Comparison of ENCODE assay signal across 8 cellular contexts in the genomic region with DNA sequence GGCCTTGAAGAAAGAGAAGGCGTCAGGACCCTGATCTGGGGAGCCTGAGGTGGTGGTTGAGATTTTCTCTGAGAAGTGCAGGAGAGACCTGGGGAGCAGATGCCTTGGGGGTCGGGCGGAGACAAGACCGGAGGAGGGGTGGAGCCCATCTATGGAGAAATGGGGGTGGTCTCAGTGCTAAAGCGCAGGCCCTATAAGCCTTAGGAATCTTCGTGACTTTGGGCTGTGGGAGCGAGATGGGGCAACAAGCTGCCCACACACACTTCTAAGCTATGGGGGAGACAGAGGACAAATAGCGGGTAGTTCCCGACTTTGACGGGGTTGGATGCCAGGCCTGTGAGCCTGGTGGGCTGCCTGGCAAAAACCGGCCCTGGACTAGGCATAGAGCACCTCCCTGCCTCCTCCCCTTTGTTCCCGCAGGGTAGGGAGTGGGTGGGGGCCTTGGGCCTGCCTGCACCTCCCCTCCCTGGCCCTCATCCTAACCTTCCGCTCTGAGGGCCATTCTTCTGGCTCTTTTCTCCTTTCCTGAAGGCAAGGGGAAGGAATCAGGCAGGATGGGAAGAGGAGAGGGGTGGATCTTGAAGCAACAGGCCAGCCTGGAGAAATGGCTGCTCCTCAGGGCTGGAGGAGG. TPM values are rescaled to one million over a fixed set of nuclear protein-coding genes. Genes with fewer than 3 reads are reported as not detected.
DNase-seq lines count a peak whose midpoint lies in the region; ATAC-seq, FAIRE-seq and TF ChIP-seq lines count a peak whose summit lies in the region.

No MANE protein-coding gene starts in this region.

- H4K8ac ChIP-seq in H1 (ENCODE audit: extremely low read depth, insufficient read depth, low read length) = peak overlapping the region; percentile 57

- no peaks in the 10 kb centered on the region for H4K20me1 ChIP-seq in H1 (replicated peaks in 1 of 2; ENCODE audit: control insufficient read depth in 1 of 2, insufficient read depth in 2 of 2, low read length in 2 of 2)

- TF ChIP-seq POLR2A in H1 (IDR thresholded peaks at IDR 0.05; ENCODE audit: control extremely low read depth in 1 of 2, low read depth in 2 of 2, low read length in 2 of 2) (no peak), uterus (IDR thresholded peaks at IDR 0.05) (no peak)

- no peak overlapping the region for H3K56ac ChIP-seq in H1 (replicated peaks; ENCODE audit: insufficient read length, low read depth, low read length)

- DNase-seq in RWPE1 (ENCODE audit: low spot score) (peak; percentile 17), H1 (ENCODE audit: low read depth in 1 of 2, low spot score in 2 of 2) (peak in 1 of 2 experiments; percentile 63), uterus (peak in 1 of 2 donors; percentile 51), SHP77 (lab: John Stamatoyannopoulos, UW) (no peak)

- H3K23me2 ChIP-seq in H1 (ENCODE audit: low read depth, low read length) = peaks cover 8% of the 10 kb centered on the region

- H2BK12ac ChIP-seq in H1 (ENCODE audit: low read depth, low read length) = 0 out of 2 replicates have a peak overlapping the region, but pooled peaks have one; percentile 35

- peak overlapping the region; percentile 54; the same call in 1 of the 2 replicates for H2AK5ac ChIP-seq in H1 (ENCODE audit: low read depth, low read length)

- 6% methylated on average over 11 of the region's 13 CpGs; no CpG with 5 or more reads in 1 of the 2 experiments for WGBS in H1 (ENCODE audit: extremely low coverage in 1 of 2, insufficient coverage in 1 of 2, insufficient read length in 1 of 2, insufficient replicate concordance in 2 of 2, low coverage in 1 of 2, low lambda C conversion rate in 2 of 2, missing lambda C conversion rate in 1 of 2), 2 experiments

- no peak for TF ChIP-seq RAD21 in H1 (IDR thresholded peaks at IDR 0.05 in 1 of 2, conservative IDR thresholded peaks at IDR 0.05 in 1 of 2; ENCODE audit: low read depth in 2 of 2, low read length in 2 of 2)

- ATAC-seq in HG03095 (IDR thresholded peaks at IDR 0.05; ENCODE audit: unreplicated experiment) = no peak
- no peak for ATAC-seq in HG02981 (IDR thresholded peaks at IDR 0.05; ENCODE audit: unreplicated experiment)

- H3K4me2 ChIP-seq in H1 (ENCODE audit: insufficient read depth in 1 of 2, low read depth in 2 of 2, low read length in 2 of 2) = peak overlapping the region; percentile 79 to 95

- POLR2A ChIA-PET in RWPE1 (lab: Yijun Ruan, JAX; ENCODE audit: low non-redundant PET) (no interaction called here), H1 (lab: Charles Lee; ENCODE audit: partially characterized antibody) (interaction anchor here (0.9 to 2.5 kb wide), 9 partner anchors 10 to 250 kb away, joined by 3 to 7 read pairs (median 3); partner anchors contain the start of genes GLT8D1, SPCS1 and UQCC5)

- no peak for TF ChIP-seq EP300 in H1 (IDR thresholded peaks at IDR 0.05; ENCODE audit: borderline replicate concordance in 1 of 2, low read depth in 2 of 2, low read length in 2 of 2)

- CTCF ChIA-PET in RWPE1 (lab: Yijun Ruan, JAX) = interaction anchor here (0.5 to 0.6 kb wide), 2 partner anchors 16 to 107 kb away, joined by 3 to 4 read pairs; no protein-coding TSS in a partner anchor
- CTCF ChIA-PET in H1 (lab: Charles Lee; ENCODE audit: partially characterized antibody) = interaction anchor here (0.8 to 5.9 kb wide), 7 partner anchors 10 to 69 kb away, joined by 3 to 45 read pairs (median 5); partner anchors contain the start of gene SEMA3G

- TF ChIP-seq CTCF in RWPE1 (conservative IDR thresholded peaks at IDR 0.05; ENCODE audit: low read depth) (no peak), H1 (IDR thresholded peaks at IDR 0.05; ENCODE audit: control extremely low read depth in 1 of 3, insufficient read depth in 1 of 3, low read depth in 1 of 3, low read length in 3 of 3) (no peak), uterus (IDR thresholded peaks at IDR 0.05) (no peak)

- H3K4me1 ChIP-seq in H1 (replicated peaks in 1 of 4; ENCODE audit: control insufficient read depth in 3 of 4, insufficient read depth in 4 of 4, low read length in 3 of 4) (peaks cover 0 to 24% (median 8%) of the 10 kb centered on the region in 4 experiments; a peak in 6 of 7 replicates), mononuclear cell (ENCODE audit: insufficient read depth, low read length) (peaks cover 38% of the 10 kb centered on the region), uterus (peaks cover 0 to 7% of the 10 kb centered on the region in 2 donors)

- H2AFZ ChIP-seq in H1 (ENCODE audit: low read length) = no peak overlapping the region

- H2BK20ac ChIP-seq in H1 (ENCODE audit: low read length) = no peak overlapping the region

- peaks cover 12 to 32% (median 19%) of the 10 kb centered on the region in 4 experiments for H3K36me3 ChIP-seq in H1 (ENCODE audit: control insufficient read depth in 2 of 4, insufficient read depth in 4 of 4, low read length in 3 of 4)
- no peaks in the 10 kb centered on the region for H3K36me3 ChIP-seq in uterus

- H3K9ac ChIP-seq in H1 (replicated peaks in 1 of 4; ENCODE audit: extremely low read depth in 1 of 4, low read depth in 3 of 4, low read length in 3 of 4) = peak overlapping the region in 3 of 4 experiments; percentile 74 to 80 (median 77); a peak in 5 of 7 replicates

- H3K18ac ChIP-seq in H1 (ENCODE audit: extremely low read depth, low read length) = peak overlapping the region; percentile 60; the same call in 1 of the 2 replicates

- no peak for FAIRE-seq in H1 (lab: Jason Lieb, UNC)

- H3K9me3 ChIP-seq in H1 (ENCODE audit: insufficient read depth in 2 of 2, low read depth in 1 of 2, low read length in 1 of 2) (no peaks in the 10 kb centered on the region), mononuclear cell (ENCODE audit: low read depth, low read length) (no peaks in the 10 kb centered on the region), uterus (no peaks in the 10 kb centered on the region)

- H3K4me3 ChIP-seq in GM08714 (ENCODE audit: low read length) (peak overlapping the region; percentile 94), H1 (ENCODE audit: extremely low read depth in 1 of 4, insufficient read depth in 2 of 4, low read depth in 3 of 4, low read length in 4 of 4) (peak overlapping the region; percentile 63 to 98 (median 87)), mononuclear cell (ENCODE audit: low read length) (peak overlapping the region; percentile 76), uterus (peak overlapping the region; percentile 89 to 97)

- no peaks in the 10 kb centered on the region; the same call in 1 of the 2 replicates for H3K79me1 ChIP-seq in H1 (ENCODE audit: low read depth, low read length)

- H2BK120ac ChIP-seq in H1 (replicated peaks; ENCODE audit: low read depth, low read length) = no peak overlapping the region

- peak overlapping the region; percentile 9; the same call in 1 of the 2 replicates for H2BK15ac ChIP-seq in H1 (ENCODE audit: low read length)

- H2BK5ac ChIP-seq in H1 (ENCODE audit: low read depth, low read length) = peak overlapping the region; percentile 32; the same call in 1 of the 2 replicates

- no peak overlapping the region for H3K23ac ChIP-seq in H1 (ENCODE audit: insufficient read length)

- H3K27ac ChIP-seq in RWPE1 (peak overlapping the region; percentile 89), H1 (ENCODE audit: low read depth, low read length) (no peak overlapping the region; the same call in 1 of the 2 replicates), uterus (peak overlapping the region; percentile 90 to 95)

- peak overlapping the region; percentile 42 for H4K5ac ChIP-seq in H1 (ENCODE audit: insufficient read length, low read depth, low read length)

- no peak overlapping the region for H3K14ac ChIP-seq in H1 (ENCODE audit: insufficient read length)

- H3K79me2 ChIP-seq in H1 (ENCODE audit: control insufficient read depth in 1 of 2, insufficient read depth in 2 of 2, low read length in 2 of 2) = peaks cover 0 to 23% of the 10 kb centered on the region in 2 experiments; a peak in 2 of 4 replicates

- H4K91ac ChIP-seq in H1 (replicated peaks; ENCODE audit: insufficient read length, low read length) = peak overlapping the region; percentile 40

- H3K27me3 ChIP-seq in H1 (replicated peaks in 1 of 4; ENCODE audit: control insufficient read depth in 3 of 4, extremely low read depth in 1 of 4, insufficient read depth in 3 of 4, low read length in 3 of 4) (no peaks in the 10 kb centered on the region), mononuclear cell (ENCODE audit: insufficient read depth, low read length) (no peaks in the 10 kb centered on the region), uterus (no peaks in the 10 kb centered on the region)

- intact Hi-C loops in uterus (cut with DNase I; ENCODE audit: low total_unique reads) = no loop called here

- H3K4ac ChIP-seq in H1 (replicated peaks; ENCODE audit: insufficient read length, low read depth, low read length) = peak overlapping the region; percentile 73

RNA-seq across cellular contexts. Expression of gene NISCH, which starts 0.9 kb away (rescaled TPM):
- total RNA-seq in H1 (2021; fragmentation: NEBNext Ultra II Directional; extraction: Animal tissue kit (Norgen Biotek cat#: 25700)) = 67.0 and 71.9 TPM in 2 replicates
- polyA plus RNA-seq in H1 (2011; rRNA removed) = 71.2 and 108 TPM in 2 replicates
- polyA plus RNA-seq in H1 (2011; cell fraction: cytosol; rRNA removed) = 71.7 TPM
- polyA plus RNA-seq in H1 (2011; cell fraction: nucleus; rRNA removed) = 289 TPM
- 48.9 to 72.2 TPM (median 62.2 TPM) in 4 replicates for polyA plus RNA-seq in H1 (2012, experiment 1 of 2)
- polyA plus RNA-seq in H1 (2012, experiment 2 of 2) = 33.3 TPM
- polyA plus RNA-seq in H1 (2013, experiment 1 of 2) = 50.4 TPM
- polyA plus RNA-seq in H1 (2013, experiment 2 of 2) = 45.9 TPM
- 106 and 112 TPM in 2 replicates for polyA minus RNA-seq in H1 (2011; rRNA and poly(A)+ RNA removed)
- 60.0 TPM for polyA minus RNA-seq in H1 (2011; cell fraction: cytosol; rRNA and poly(A)+ RNA removed)
- 121 TPM for polyA minus RNA-seq in H1 (2011; cell fraction: nucleus; rRNA and poly(A)+ RNA removed)
- total RNA-seq in mononuclear cell = 75.8 TPM
- 100 to 1,000 TPM in 2 of 4 donors, 10 to 100 TPM in 2; 50.0 to 157 (median 114) TPM for total RNA-seq in uterus

RNA-seq across cellular contexts. Expression of gene TNNC1, which starts 2.4 kb away (rescaled TPM):
- total RNA-seq in H1 (2021; fragmentation: NEBNext Ultra II Directional; extraction: Animal tissue kit (Norgen Biotek cat#: 25700)) = 5.8 and 9.5 TPM in 2 replicates
- 16.4 and 18.5 TPM in 2 replicates for polyA plus RNA-seq in H1 (2011; rRNA removed)
- polyA plus RNA-seq in H1 (2011; cell fraction: cytosol; rRNA removed) = 29.5 TPM
- polyA plus RNA-seq in H1 (2011; cell fraction: nucleus; rRNA removed) = 12.1 TPM
- polyA plus RNA-seq in H1 (2012, experiment 1 of 2) = 11.7 to 13.0 TPM (median 12.0 TPM) in 4 replicates
- polyA plus RNA-seq in H1 (2012, experiment 2 of 2) = 12.9 TPM
- polyA plus RNA-seq in H1 (2013, experiment 1 of 2) = 5.0 TPM
- 4.6 TPM for polyA plus RNA-seq in H1 (2013, experiment 2 of 2)
- 2.8 and 5.0 TPM in 2 replicates for polyA minus RNA-seq in H1 (2011; rRNA and poly(A)+ RNA removed)
- polyA minus RNA-seq in H1 (2011; cell fraction: cytosol; rRNA and poly(A)+ RNA removed) = 4.1 TPM
- 5.0 TPM for polyA minus RNA-seq in H1 (2011; cell fraction: nucleus; rRNA and poly(A)+ RNA removed)
- total RNA-seq in mononuclear cell (0.31 TPM), uterus (1 to 10 TPM in 3 of 4 donors, not detected in 1; 3.0 to 4.4 (median 3.4) TPM)

RNA-seq across cellular contexts. Expression of gene SEMA3G, which starts 11.4 kb away (rescaled TPM):
- total RNA-seq in H1 (2021; fragmentation: NEBNext Ultra II Directional; extraction: Animal tissue kit (Norgen Biotek cat#: 25700)) = 1.5 TPM in 2 replicates
- polyA plus RNA-seq in H1 (2011; rRNA removed) = 0.95 and 2.4 TPM in 2 replicates
- polyA plus RNA-seq in H1 (2011; cell fraction: cytosol; rRNA removed) = 1.0 TPM
- 2.2 TPM for polyA plus RNA-seq in H1 (2011; cell fraction: nucleus; rRNA removed)
- polyA plus RNA-seq in H1 (2012, experiment 1 of 2) = 1.0 to 1.8 TPM (median 1.2 TPM) in 4 replicates
- polyA plus RNA-seq in H1 (2012, experiment 2 of 2) = 0.50 TPM
- polyA plus RNA-seq in H1 (2013, experiment 1 of 2) = 1.3 TPM
- polyA plus RNA-seq in H1 (2013, experiment 2 of 2) = 1.1 TPM
- polyA minus RNA-seq in H1 (2011; rRNA and poly(A)+ RNA removed) = 1.1 and 1.4 TPM in 2 replicates
- polyA minus RNA-seq in H1 (2011; cell fraction: cytosol; rRNA and poly(A)+ RNA removed) = 1.5 TPM
- polyA minus RNA-seq in H1 (2011; cell fraction: nucleus; rRNA and poly(A)+ RNA removed) = 1.8 TPM
- total RNA-seq in mononuclear cell (0.31 TPM), uterus (10 to 100 TPM in 3 of 4 donors, 1 to 10 TPM in 1; 4.4 to 91.2 (median 16.7) TPM)

RNA-seq across cellular contexts. Expression of gene STAB1, which starts 38.9 kb away (rescaled TPM):
- total RNA-seq in H1 (2021; fragmentation: NEBNext Ultra II Directional; extraction: Animal tissue kit (Norgen Biotek cat#: 25700)) = 1.8 and 1.9 TPM in 2 replicates
- 1.0 and 1.3 TPM in 2 replicates for polyA plus RNA-seq in H1 (2011; rRNA removed)
- 0.78 TPM for polyA plus RNA-seq in H1 (2011; cell fraction: cytosol; rRNA removed)
- 3.9 TPM for polyA plus RNA-seq in H1 (2011; cell fraction: nucleus; rRNA removed)
- polyA plus RNA-seq in H1 (2012, experiment 1 of 2) = 0.64 to 1.5 TPM (median 1.2 TPM) in 4 replicates
- 0.62 TPM for polyA plus RNA-seq in H1 (2012, experiment 2 of 2)
- 1.2 TPM for polyA plus RNA-seq in H1 (2013, experiment 1 of 2)
- polyA plus RNA-seq in H1 (2013, experiment 2 of 2) = 0.99 TPM
- 0.85 and 1.4 TPM in 2 replicates for polyA minus RNA-seq in H1 (2011; rRNA and poly(A)+ RNA removed)
- polyA minus RNA-seq in H1 (2011; cell fraction: cytosol; rRNA and poly(A)+ RNA removed) = 1.7 TPM
- 2.0 TPM for polyA minus RNA-seq in H1 (2011; cell fraction: nucleus; rRNA and poly(A)+ RNA removed)
- total RNA-seq in mononuclear cell (42.6 TPM), uterus (100 to 1,000 TPM in 1 of 4 donors, 10 to 100 TPM in 3; 55.3 to 216 (median 78.2) TPM)

RNA-seq across cellular contexts. Expression of gene PHF7, which starts 45.8 kb away (rescaled TPM):
- total RNA-seq in H1 (2021; fragmentation: NEBNext Ultra II Directional; extraction: Animal tissue kit (Norgen Biotek cat#: 25700)) = 9.5 and 12.0 TPM in 2 replicates
- 6.3 and 6.7 TPM in 2 replicates for polyA plus RNA-seq in H1 (2011; rRNA removed)
- 13.6 TPM for polyA plus RNA-seq in H1 (2011; cell fraction: cytosol; rRNA removed)
- polyA plus RNA-seq in H1 (2011; cell fraction: nucleus; rRNA removed) = 13.4 TPM
- polyA plus RNA-seq in H1 (2012, experiment 1 of 2) = 8.9 to 13.5 TPM (median 12.4 TPM) in 4 replicates
- polyA plus RNA-seq in H1 (2012, experiment 2 of 2) = 5.5 TPM
- polyA plus RNA-seq in H1 (2013, experiment 1 of 2) = 15.6 TPM
- 13.1 TPM for polyA plus RNA-seq in H1 (2013, experiment 2 of 2)
- 9.0 and 9.3 TPM in 2 replicates for polyA minus RNA-seq in H1 (2011; rRNA and poly(A)+ RNA removed)
- 7.4 TPM for polyA minus RNA-seq in H1 (2011; cell fraction: cytosol; rRNA and poly(A)+ RNA removed)
- 14.1 TPM for polyA minus RNA-seq in H1 (2011; cell fraction: nucleus; rRNA and poly(A)+ RNA removed)
- total RNA-seq in mononuclear cell (9.3 TPM), uterus (10 to 100 TPM in 1 of 4 donors, 1 to 10 TPM in 3; 1.5 to 13.4 (median 6.1) TPM)
